13 cellular contexts compared by ENCODE assay signal in the genomic region with DNA sequence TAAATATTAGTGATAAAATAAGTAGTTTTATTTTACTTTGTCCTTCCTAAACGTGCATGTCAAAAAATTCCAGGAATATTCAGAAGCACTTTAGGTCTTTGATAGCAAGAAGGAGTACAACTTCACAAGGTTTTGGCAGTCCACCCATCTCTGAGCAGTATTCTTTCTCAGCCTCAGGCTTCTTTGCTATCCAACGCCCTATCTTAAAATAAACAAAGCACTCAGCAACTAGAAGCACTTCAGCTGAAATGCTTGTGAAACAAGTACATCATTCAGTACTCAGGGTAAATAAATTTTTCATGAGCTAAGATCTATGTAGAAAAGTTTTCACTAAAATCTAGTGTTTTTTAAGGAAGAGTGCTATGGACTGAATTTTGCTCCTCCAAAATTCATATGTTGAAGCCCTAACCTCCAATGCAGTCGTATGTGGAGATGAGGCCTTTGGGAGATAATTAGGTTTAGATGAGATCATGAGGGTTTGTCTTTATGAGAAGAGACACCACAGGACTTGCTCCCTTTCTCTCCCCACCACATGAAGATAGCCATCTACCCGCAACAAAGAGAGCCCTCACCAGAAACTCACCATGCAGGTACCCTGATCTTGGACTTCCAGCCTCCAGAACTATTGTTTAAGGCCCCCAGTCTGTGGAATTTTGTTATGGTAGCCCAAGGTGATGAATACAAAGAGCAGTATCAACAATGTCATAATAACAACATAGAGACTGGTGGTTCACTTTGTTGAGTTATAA.
"Had no signal": no experiment of that assay in that cellular context is flagged by ENCODE, and none has a peak within 500 bp of the region (broad histone marks: within the 10 kb centered on the region; RNA-seq: fewer than 3 reads in every experiment).

No MANE protein-coding gene starts in this region.

- H3K4me1 Mint-ChIP-seq: activated CD4-positive, alpha-beta T cell treated with anti-CD3 and anti-CD28 coated beads, Interleukin-2, amount 10 ng/mL, durations not matched to agents 24 days and 14 days; natural killer cell had no signal

- H3K27ac Mint-ChIP-seq: activated CD4-positive, alpha-beta T cell treated with anti-CD3 and anti-CD28 coated beads, Interleukin-2, amount 10 ng/mL, durations not matched to agents 24 days and 14 days; activated naive CD8-positive, alpha-beta T cell; natural killer cell had no signal

- H3K27me3 ChIP-seq: breast epithelium, gastroesophageal sphincter, right atrium auricular region, vagina had no signal

- H3K27me3 Mint-ChIP-seq: activated CD4-positive, alpha-beta T cell treated with anti-CD3 and anti-CD28 coated beads, Interleukin-2, amount 10 ng/mL, durations not matched to agents 24 days and 14 days; activated naive CD8-positive, alpha-beta T cell had no signal

- H3K9me3 ChIP-seq: vagina had no signal

- H3K4me3 ChIP-seq: breast epithelium, gastroesophageal sphincter, right atrium auricular region, skin epidermis, vagina had no signal

- H3K36me3 Mint-ChIP-seq: activated naive CD8-positive, alpha-beta T cell had no signal

- DNase-seq: activated CD4-positive, alpha-beta T cell treated with anti-CD3 and anti-CD28 coated beads, Interleukin-2, amount 10 ng/mL, durations not matched to agents 24 days and 14 days; activated CD8-positive, alpha-beta memory T cell treated with anti-CD3 and anti-CD28 coated beads for 24 hours; activated gamma-delta T cell; activated T-cell treated with anti-CD3 and anti-CD28 coated beads for 4 hours; aorta; natural killer cell; nucleus accumbens had no signal

- H3K27ac ChIP-seq: breast epithelium, gastroesophageal sphincter, right atrium auricular region, skin epidermis, vagina had no signal

- H3K36me3 ChIP-seq: breast epithelium, gastroesophageal sphincter, right atrium auricular region, vagina had no signal

- H3K4me3 Mint-ChIP-seq: activated CD4-positive, alpha-beta T cell treated with anti-CD3 and anti-CD28 coated beads, Interleukin-2, amount 10 ng/mL, durations not matched to agents 24 days and 14 days; activated naive CD8-positive, alpha-beta T cell; natural killer cell had no signal

- H3K4me1 ChIP-seq: breast epithelium, gastroesophageal sphincter, right atrium auricular region, vagina had no signal
